8 cellular contexts compared by ENCODE assay signal in genomic region chrX:76145591-76146309, GRCh38. TPM values are rescaled to one million over a fixed set of nuclear protein-coding genes. Genes with fewer than 3 reads are reported as not detected.
DNase-seq lines count a peak whose midpoint lies in the region; ATAC-seq and TF ChIP-seq lines count a peak whose summit lies in the region.
"Not testable (repeated sequence)": the region's sequence is repeated elsewhere in the genome, so short reads cannot be mapped to it uniquely, and the experiment has no call there.

No MANE protein-coding gene starts in this region.

- peaks cover 0 to 21% (median 18%) of the 10 kb centered on the region in 4 donors for H3K4me1 ChIP-seq in liver (ENCODE audit: control insufficient read depth in 4 of 4, insufficient read depth in 4 of 4, low read length in 3 of 4)

- ATAC-seq in GM21423 (IDR thresholded peaks at IDR 0.05; ENCODE audit: unreplicated experiment), result peak; percentile 49
- peak; percentile 55 for ATAC-seq in HG03432 (IDR thresholded peaks at IDR 0.05; ENCODE audit: unreplicated experiment)

- BruUV-seq in Calu3 (replicated peaks; lab: Mats Ljungman, UMichigan), result not testable (repeated sequence)

- intact Hi-C loops in Calu3 (cut with micrococcal nuclease; ENCODE audit: unreplicated experiment), result loop anchor here (5.0 kb wide), 1 partner anchor 107 kb away; no protein-coding TSS in a partner anchor

- WGBS in liver, result 3% methylated on average over 7 of the region's 23 CpGs

- H3K27ac Mint-ChIP-seq in Calu3 (ENCODE audit: unreplicated experiment), result not testable (repeated sequence)

- TF ChIP-seq RAD21 in liver (IDR thresholded peaks at IDR 0.05), result not testable (repeated sequence)

- H3K36me3 Mint-ChIP-seq in Calu3 (ENCODE audit: insufficient read depth, unreplicated experiment), result not testable (repeated sequence)

- TF ChIP-seq CTCF in Calu3 (IDR thresholded peaks at IDR 0.05; ENCODE audit: unreplicated experiment); liver (IDR thresholded peaks at IDR 0.05; ENCODE audit: low read depth, low read length, missing input control): not testable (repeated sequence)

- peak overlapping the region in 2 of 3 donors; percentile 13 to 55 for H3K4me3 ChIP-seq in liver (ENCODE audit: low read depth in 1 of 3, low read length in 3 of 3)

- not testable (repeated sequence) for H3K27me3 ChIP-seq in liver (ENCODE audit: control insufficient read depth in 4 of 4, insufficient read depth in 4 of 4, low read length in 3 of 4)

- CTCF ChIA-PET in Calu3 (lab: Charles Lee), result not testable (repeated sequence)

- H3K9ac ChIP-seq in liver (ENCODE audit: low read depth in 1 of 2, low read length in 2 of 2), result peak overlapping the region in 1 of 2 donors; percentile 80

- peak overlapping the region; percentile 52 for H3K4me3 Mint-ChIP-seq in Calu3 (ENCODE audit: low read depth, unreplicated experiment)

- H3K9me3 Mint-ChIP-seq in Calu3 (ENCODE audit: low read depth, unreplicated experiment), result not testable (repeated sequence)

- H3K9me3 ChIP-seq in liver (ENCODE audit: control insufficient read depth in 4 of 4, low read length in 3 of 4), result not testable (repeated sequence)

- peaks cover 14% of the 10 kb centered on the region for H3K4me1 Mint-ChIP-seq in Calu3 (ENCODE audit: low read depth, unreplicated experiment)

- peak overlapping the region; percentile 54 for H3K27ac ChIP-seq in liver (ENCODE audit: low read depth in 1 of 2, low read length in 2 of 2)

- not testable (repeated sequence) for H3K27me3 Mint-ChIP-seq in Calu3 (ENCODE audit: unreplicated experiment)

- DNase-seq in Calu3 (peak; percentile 17), NCI-H82 (lab: John Stamatoyannopoulos, UW) (peak; percentile 19)
- DNase-seq in activated CD4-positive, alpha-beta T cell treated with anti-CD3 and anti-CD28 coated beads, Interleukin-2, amount 50 U/mL, for 48 hours, result peak; percentile 29 to 45
- DNase-seq in effector CD4-positive, alpha-beta T cell, result peak; percentile 18
- peak; percentile 3 to 31 (median 15) for DNase-seq in stimulated activated CD4-positive, alpha-beta T cell treated with anti-CD3 and anti-CD28 coated beads, TNF-alpha, amount 100 ng/mL, for 48 hours (ENCODE audit: low read depth in 3 of 3)

- H3K36me3 ChIP-seq in liver (ENCODE audit: control insufficient read depth in 4 of 4, insufficient read depth in 3 of 4, low read depth in 1 of 4, low read length in 3 of 4), result not testable (repeated sequence)

RNA-seq across cellular contexts. Expression of gene PBDC1, which starts 27.1 kb away (rescaled TPM):
- 26.8 and 34.1 TPM in 2 replicates for total RNA-seq in Calu3 (2022)
- 10 to 100 TPM in 1 of 2 donors, 1 to 10 TPM in 1; 8.3 to 13.1 TPM for total RNA-seq in liver
- 10 to 100 TPM; 12.4 to 22.8 TPM for polyA plus RNA-seq in liver

Comparison
In these comparisons a context has a peak if more than half of its experiments do, and no peak if none do; other contexts are left out.
1. Peak in every context shown above with its lines: DNase-seq, ATAC-seq, H3K4me3 ChIP-seq and H3K27ac ChIP-seq.